9 cellular contexts compared by ENCODE assay signal in genomic region chr6:106444777-106445507, GRCh38.
DNase-seq lines count a peak whose midpoint lies in the region; ATAC-seq and TF ChIP-seq lines count a peak whose summit lies in the region.
"Had no signal": no experiment of that assay in that cellular context is flagged by ENCODE, and none has a peak within 500 bp of the region (broad histone marks: within the 10 kb centered on the region; RNA-seq: fewer than 3 reads in every experiment).

No MANE protein-coding gene starts in this region.

- peaks cover 29% of the 10 kb centered on the region for H3K27me3 Mint-ChIP-seq in activated CD8-positive, alpha-beta T cell treated with anti-CD3 and anti-CD28 coated beads, Interleukin-2, amount 10 ng/mL, durations not matched to agents 7 days and 5 days (ENCODE audit: low read depth)

- H3K9me3 Mint-ChIP-seq in activated CD8-positive, alpha-beta T cell treated with anti-CD3 and anti-CD28 coated beads, Interleukin-2, amount 10 ng/mL, durations not matched to agents 7 days and 5 days (ENCODE audit: insufficient read depth), result no peaks in the 10 kb centered on the region

- no peak overlapping the region for H3K27ac ChIP-seq in psoas muscle

- intact Hi-C loops in psoas muscle (cut with DNase I), result loop anchor here (2.0 to 5.0 kb wide), 3 partner anchors 108 to 534 kb away; no protein-coding TSS in a partner anchor

- WGBS in psoas muscle, 3 donors, result 13 to 36% (median 35%) methylated on average over 4 of the region's 4 CpGs

- no peaks in the 10 kb centered on the region for H3K36me3 Mint-ChIP-seq in activated CD8-positive, alpha-beta T cell treated with anti-CD3 and anti-CD28 coated beads, Interleukin-2, amount 10 ng/mL, durations not matched to agents 7 days and 5 days (ENCODE audit: low read depth)

- DNase-seq in AG20443 (ENCODE audit: low spot score) (peak; percentile 74), GM10248 (ENCODE audit: extremely low spot score) (peak; percentile 64), NCI-H2171 treated with DMSO at 0.1 percent for 48 hours (lab: John Stamatoyannopoulos, UW) (peak; percentile 83), glomerular visceral epithelial cell (ENCODE audit: extremely low spot score) (peak; percentile 67), psoas muscle (no peak)
- DNase-seq in activated CD8-positive, alpha-beta T cell treated with anti-CD3 and anti-CD28 coated beads, Interleukin-2, amount 10 ng/mL, durations not matched to agents 7 days and 5 days, result peak; percentile 59
- DNase-seq: right cardiac atrium had no signal

- H3K4me1 Mint-ChIP-seq in activated CD8-positive, alpha-beta T cell treated with anti-CD3 and anti-CD28 coated beads, Interleukin-2, amount 10 ng/mL, durations not matched to agents 7 days and 5 days (ENCODE audit: low read depth), result peaks cover 17% of the 10 kb centered on the region

- H3K36me3 ChIP-seq in psoas muscle (ENCODE audit: insufficient read depth in 1 of 2, low read depth in 1 of 2), result no peaks in the 10 kb centered on the region

- H3K27me3 ChIP-seq in psoas muscle (ENCODE audit: insufficient read depth in 3 of 3, low read length in 2 of 3), result peaks cover 0 to 25% (median 10%) of the 10 kb centered on the region in 3 donors

- no peak overlapping the region for H3K4me3 ChIP-seq in psoas muscle

- TF ChIP-seq CTCF in GM10248 (IDR thresholded peaks at IDR 0.05; ENCODE audit: control extremely low read depth, extremely low read depth, low read depth, missing control alignments), result peak; percentile 70
- TF ChIP-seq CTCF in psoas muscle (IDR thresholded peaks at IDR 0.05), result peak; percentile 77

- no peaks in the 10 kb centered on the region for H3K9me3 ChIP-seq in psoas muscle

- CTCF ChIA-PET in GM10248 (lab: Yijun Ruan, JAX), result interaction anchor here (0.7 to 17.7 kb wide), 49 partner anchors 11 to 601 kb away, joined by 3 to 292 read pairs (median 4); partner anchors contain the start of gene CRYBG1
- CTCF ChIA-PET in activated CD8-positive, alpha-beta T cell treated with anti-CD3 and anti-CD28 coated beads, Interleukin-2, amount 10 ng/mL, durations not matched to agents 7 days and 5 days (lab: Charles Lee), result interaction anchor here (0.6 to 4.2 kb wide), 42 partner anchors 15 to 554 kb away, joined by 3 to 114 read pairs (median 4); partner anchors contain the start of gene CRYBG1

- no peak overlapping the region for H3K4me3 Mint-ChIP-seq in activated CD8-positive, alpha-beta T cell treated with anti-CD3 and anti-CD28 coated beads, Interleukin-2, amount 10 ng/mL, durations not matched to agents 7 days and 5 days

- no peaks in the 10 kb centered on the region for H3K4me1 ChIP-seq in psoas muscle

- ATAC-seq in HG02943 (IDR thresholded peaks at IDR 0.05; ENCODE audit: low read depth, unreplicated experiment), result peak; percentile 52
- ATAC-seq in activated CD8-positive, alpha-beta T cell treated with anti-CD3 and anti-CD28 coated beads, Interleukin-2, amount 10 ng/mL, durations not matched to agents 7 days and 5 days, result peak; percentile 63
- peak; percentile 68 to 86 (median 75) for ATAC-seq in psoas muscle
- no peak for ATAC-seq in HG02840 (IDR thresholded peaks at IDR 0.05; ENCODE audit: low FRiP score, unreplicated experiment)

- POLR2A ChIA-PET in GM10248 (lab: Yijun Ruan, JAX), result no interaction called here
- POLR2A ChIA-PET in activated CD8-positive, alpha-beta T cell treated with anti-CD3 and anti-CD28 coated beads, Interleukin-2, amount 10 ng/mL, durations not matched to agents 7 days and 5 days (lab: Charles Lee), result interaction anchor here (0.7 kb wide), 1 partner anchor 256 kb away, joined by 3 read pairs; no protein-coding TSS in a partner anchor

- H3K27ac Mint-ChIP-seq in activated CD8-positive, alpha-beta T cell treated with anti-CD3 and anti-CD28 coated beads, Interleukin-2, amount 10 ng/mL, durations not matched to agents 7 days and 5 days, result no peak overlapping the region

Comparison
In these comparisons a context has a peak if more than half of its experiments do, and no peak if none do; other contexts are left out.
1. DNase-seq: peak in AG20443 (single experiment), GM10248 (single experiment), NCI-H2171 treated with DMSO at 0.1 percent for 48 hours (single experiment), activated CD8-positive, alpha-beta T cell treated with anti-CD3 and anti-CD28 coated beads, Interleukin-2, amount 10 ng/mL, durations not matched to agents 7 days and 5 days (single experiment) and glomerular visceral epithelial cell (single experiment); none in psoas muscle (0 of 2).